Comparison of ENCODE assay signal across 27 cellular contexts in the genomic region with DNA sequence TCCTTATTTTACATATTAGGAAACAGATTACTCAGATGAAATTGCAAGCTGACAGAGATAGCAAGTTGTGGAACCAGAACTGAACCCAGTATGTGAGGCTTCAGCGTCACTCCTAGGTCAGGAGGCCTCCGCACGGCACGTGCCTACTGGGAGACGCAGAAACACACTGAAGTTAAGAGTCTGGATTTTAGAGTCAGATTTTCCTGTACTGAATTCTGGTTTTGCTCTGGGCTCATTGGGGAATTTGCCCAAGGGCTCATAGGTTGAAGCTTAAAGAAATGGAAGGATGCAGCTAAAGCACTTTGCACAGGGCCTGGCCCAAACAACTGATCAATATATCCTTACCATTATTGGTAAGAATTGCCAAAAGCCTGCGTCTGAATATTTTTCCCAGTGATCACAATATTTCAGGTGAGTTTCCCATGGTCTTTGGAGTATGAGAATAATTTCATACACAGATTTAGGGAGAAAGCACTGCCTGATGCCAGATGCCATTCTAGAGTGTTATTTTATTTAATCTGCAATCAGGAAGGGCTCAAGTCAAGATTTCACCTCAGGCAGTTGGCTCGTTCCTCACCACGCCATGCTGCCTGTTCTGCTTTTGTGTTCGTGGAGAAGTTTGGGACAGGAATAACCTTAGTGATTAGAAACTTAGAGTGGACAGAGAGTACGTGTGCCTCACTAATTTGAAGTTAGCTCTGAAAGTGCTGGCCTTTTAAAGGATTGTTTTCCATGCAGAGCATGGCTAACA.
DNase-seq lines count a peak whose midpoint lies in the region; TF ChIP-seq lines count a peak whose summit lies in the region.
"Had no signal": no experiment of that assay in that cellular context is flagged by ENCODE, and none has a peak within 500 bp of the region (broad histone marks: within the 10 kb centered on the region; RNA-seq: fewer than 3 reads in every experiment).

No MANE protein-coding gene starts in this region.

- no peaks in the 10 kb centered on the region for H3K9me3 Mint-ChIP-seq in nephron progenitor cell

- H3K36me3 ChIP-seq in BE2C (no peaks in the 10 kb centered on the region), SK-N-SH (replicated peaks in 1 of 2; ENCODE audit: control insufficient read depth in 1 of 2, insufficient read depth in 2 of 2, low read length in 1 of 2) (no peaks in the 10 kb centered on the region), adrenal gland (replicated peaks in 1 of 2) (no peaks in the 10 kb centered on the region)
- H3K36me3 ChIP-seq: BLaER1 had no signal

- peaks cover 21% of the 10 kb centered on the region for H3K4me1 ChIP-seq in BE2C
- peaks cover 0 to 10% of the 10 kb centered on the region in 2 experiments; a peak in 1 of 4 replicates for H3K4me1 ChIP-seq in SK-N-SH (ENCODE audit: control insufficient read depth in 1 of 2, insufficient read depth in 2 of 2, low read depth in 1 of 2, low read length in 1 of 2)
- no peaks in the 10 kb centered on the region for H3K4me1 ChIP-seq in adrenal gland (replicated peaks in 1 of 2)
- H3K4me1 ChIP-seq: A549, BLaER1 had no signal

- CTCF ChIA-PET in SK-N-SH (lab: Yijun Ruan, JAX): interaction anchor here (0.8 to 4.7 kb wide), 10 partner anchors 10 to 332 kb away, joined by 3 to 24 read pairs (median 4); a partner anchor contains a TSS

- no peak overlapping the region for H3K27ac Mint-ChIP-seq in nephron progenitor cell
- H3K27ac Mint-ChIP-seq: B cell; CD14-positive monocyte; CD4-positive, alpha-beta memory T cell; CD4-positive, CD25-positive, alpha-beta regulatory T cell; CD8-positive, alpha-beta memory T cell had no signal

- peak in 1 of 2 experiments; percentile 72; a peak in 1 of 4 replicates for TF ChIP-seq EP300 in SK-N-SH (IDR thresholded peaks at IDR 0.05; ENCODE audit: borderline replicate concordance in 1 of 2, low read depth in 1 of 2, low read length in 1 of 2)

- H3K27ac ChIP-seq in SK-N-SH (ENCODE audit: low read depth in 2 of 2, low read length in 1 of 2) (no peak overlapping the region), adrenal gland (no peak overlapping the region)
- H3K27ac ChIP-seq: 22Rv1, A549, BLaER1 had no signal

- intact Hi-C loops in adrenal gland (cut with DNase I): no loop called here

- H3K36me3 Mint-ChIP-seq in nephron progenitor cell (ENCODE audit: low read depth): no peaks in the 10 kb centered on the region
- H3K36me3 Mint-ChIP-seq: CD14-positive monocyte; CD4-positive, alpha-beta memory T cell; CD4-positive, CD25-positive, alpha-beta regulatory T cell; CD8-positive, alpha-beta memory T cell had no signal

- no peaks in the 10 kb centered on the region for H3K79me2 ChIP-seq in SK-N-SH (ENCODE audit: insufficient read depth)

- H3K27me3 ChIP-seq in BE2C (no peaks in the 10 kb centered on the region), SK-N-SH (ENCODE audit: insufficient read depth) (no peaks in the 10 kb centered on the region), adrenal gland (no peaks in the 10 kb centered on the region)
- H3K27me3 ChIP-seq: BLaER1 had no signal

- no peak overlapping the region for H2AFZ ChIP-seq in SK-N-SH (ENCODE audit: low read depth)

- no peak for TF ChIP-seq POLR2A in adrenal gland (IDR thresholded peaks at IDR 0.05)

- WGBS in SK-N-SH (ENCODE audit: low lambda C conversion rate): 40% methylated on average over 10 of the region's 10 CpGs
- 78 to 90% (median 82%) methylated on average over 10 of the region's 10 CpGs for WGBS in adrenal gland, 4 donors

- DNase-seq in BE2C (peak; percentile 100), SK-N-SH (peak; percentile 56), ecto neural progenitor cell (ENCODE audit: low spot score) (peak; percentile 27), islet precursor cell (peak; percentile 25), OCI-M2 (lab: John Stamatoyannopoulos, UW; ENCODE audit: unreplicated experiment) (no peak), nephron progenitor cell (no peak), activated gamma-delta T cell (lab: John Stamatoyannopoulos, UW) (no peak), adrenal gland (no peak)
- DNase-seq: AML-193; C1 segment of cervical spinal cord; CD4-positive, alpha-beta memory T cell; CD4-positive, CD25-positive, alpha-beta regulatory T cell; CD8-positive, alpha-beta memory T cell; COR-L47; DMS 273 treated with DMSO at 0.1 percent for 48 hours; DMS153; DMS53; DMS79; DND-41; EL; GDM1 had no signal

- H3K4me1 Mint-ChIP-seq in nephron progenitor cell: peaks cover 7% of the 10 kb centered on the region
- H3K4me1 Mint-ChIP-seq: B cell; CD14-positive monocyte; CD4-positive, alpha-beta memory T cell; CD4-positive, CD25-positive, alpha-beta regulatory T cell; CD8-positive, alpha-beta memory T cell had no signal

- TF ChIP-seq RAD21 in SK-N-SH (IDR thresholded peaks at IDR 0.05; ENCODE audit: low read length): no peak

- no peak overlapping the region for H3K9ac ChIP-seq in SK-N-SH
- H3K9ac ChIP-seq: BLaER1 had no signal

- no peaks in the 10 kb centered on the region for H3F3A ChIP-seq in SK-N-SH (replicated peaks; ENCODE audit: insufficient read depth)

- TF ChIP-seq CTCF in BE2C (IDR thresholded peaks at IDR 0.05; ENCODE audit: low read depth, low read length) (no peak), SK-N-SH (IDR thresholded peaks at IDR 0.05) (no peak), nephron progenitor cell (IDR thresholded peaks at IDR 0.05) (no peak), adrenal gland (IDR thresholded peaks at IDR 0.05) (no peak)

- H3K27me3 Mint-ChIP-seq in nephron progenitor cell (ENCODE audit: low read depth, poor library complexity): peaks cover 3% of the 10 kb centered on the region
- H3K27me3 Mint-ChIP-seq: CD4-positive, alpha-beta memory T cell; CD4-positive, CD25-positive, alpha-beta regulatory T cell had no signal

- no peaks in the 10 kb centered on the region for H4K20me1 ChIP-seq in SK-N-SH (ENCODE audit: insufficient read depth)
- H4K20me1 ChIP-seq: BLaER1 had no signal

- H3K9me3 ChIP-seq in BE2C (peaks cover 10% of the 10 kb centered on the region), SK-N-SH (no peaks in the 10 kb centered on the region; the same call in 1 of the 2 replicates), adrenal gland (replicated peaks in 1 of 3) (no peaks in the 10 kb centered on the region)
- H3K9me3 ChIP-seq: A549, BLaER1 had no signal

- H3K4me3 ChIP-seq in BE2C (ENCODE audit: low read depth, low read length) (no peak overlapping the region), SK-N-SH (ENCODE audit: low read depth in 2 of 2, low read length in 1 of 2) (no peak overlapping the region), adrenal gland (no peak overlapping the region)
- H3K4me3 ChIP-seq: A549, BLaER1, GM12878 had no signal

- no peak overlapping the region for H3K4me2 ChIP-seq in SK-N-SH
- H3K4me2 ChIP-seq: A549, BLaER1 had no signal

- no peak overlapping the region for H3K4me3 Mint-ChIP-seq in nephron progenitor cell
- H3K4me3 Mint-ChIP-seq: B cell; CD14-positive monocyte; CD4-positive, alpha-beta memory T cell; CD4-positive, CD25-positive, alpha-beta regulatory T cell; CD8-positive, alpha-beta memory T cell had no signal

- no peaks in the 10 kb centered on the region for H3K9me2 ChIP-seq in SK-N-SH

- POLR2A ChIA-PET in SK-N-SH (lab: Yijun Ruan, JAX): no interaction called here

TF ChIP-seq in SK-N-SH, 30 proteins besides CTCF, POLR2A, EP300 and RAD21:
- TF ChIP-seq RCOR1 (IDR thresholded peaks at IDR 0.05; ENCODE audit: low read length): peak; percentile 85; the same call in 1 of the 2 replicates
- peak; percentile 78 for TF ChIP-seq GATA2 (CRISPR knock-in tag; IDR thresholded peaks at IDR 0.05)
- peak; percentile 93 for TF ChIP-seq FOXJ3 (CRISPR knock-in tag; IDR thresholded peaks at IDR 0.05)
- peak; percentile 57; the same call in 1 of the 2 replicates for TF ChIP-seq MXI1 (IDR thresholded peaks at IDR 0.05; ENCODE audit: low read depth, low read length)
- TF ChIP-seq RFX5 (IDR thresholded peaks at IDR 0.05; ENCODE audit: low read length): peak; percentile 12; the same call in 1 of the 2 replicates
- TF ChIP-seq, protein P1, sequence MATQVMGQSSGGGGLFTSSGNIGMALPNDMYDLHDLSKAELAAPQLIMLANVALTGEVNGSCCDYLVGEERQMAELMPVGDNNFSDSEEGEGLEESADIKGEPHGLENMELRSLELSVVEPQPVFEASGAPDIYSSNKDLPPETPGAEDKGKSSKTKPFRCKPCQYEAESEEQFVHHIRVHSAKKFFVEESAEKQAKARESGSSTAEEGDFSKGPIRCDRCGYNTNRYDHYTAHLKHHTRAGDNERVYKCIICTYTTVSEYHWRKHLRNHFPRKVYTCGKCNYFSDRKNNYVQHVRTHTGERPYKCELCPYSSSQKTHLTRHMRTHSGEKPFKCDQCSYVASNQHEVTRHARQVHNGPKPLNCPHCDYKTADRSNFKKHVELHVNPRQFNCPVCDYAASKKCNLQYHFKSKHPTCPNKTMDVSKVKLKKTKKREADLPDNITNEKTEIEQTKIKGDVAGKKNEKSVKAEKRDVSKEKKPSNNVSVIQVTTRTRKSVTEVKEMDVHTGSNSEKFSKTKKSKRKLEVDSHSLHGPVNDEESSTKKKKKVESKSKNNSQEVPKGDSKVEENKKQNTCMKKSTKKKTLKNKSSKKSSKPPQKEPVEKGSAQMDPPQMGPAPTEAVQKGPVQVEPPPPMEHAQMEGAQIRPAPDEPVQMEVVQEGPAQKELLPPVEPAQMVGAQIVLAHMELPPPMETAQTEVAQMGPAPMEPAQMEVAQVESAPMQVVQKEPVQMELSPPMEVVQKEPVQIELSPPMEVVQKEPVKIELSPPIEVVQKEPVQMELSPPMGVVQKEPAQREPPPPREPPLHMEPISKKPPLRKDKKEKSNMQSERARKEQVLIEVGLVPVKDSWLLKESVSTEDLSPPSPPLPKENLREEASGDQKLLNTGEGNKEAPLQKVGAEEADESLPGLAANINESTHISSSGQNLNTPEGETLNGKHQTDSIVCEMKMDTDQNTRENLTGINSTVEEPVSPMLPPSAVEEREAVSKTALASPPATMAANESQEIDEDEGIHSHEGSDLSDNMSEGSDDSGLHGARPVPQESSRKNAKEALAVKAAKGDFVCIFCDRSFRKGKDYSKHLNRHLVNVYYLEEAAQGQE (IDR thresholded peaks at IDR 0.05; ENCODE audit: low read depth, low read length): no peak
- TF ChIP-seq, protein P2, sequence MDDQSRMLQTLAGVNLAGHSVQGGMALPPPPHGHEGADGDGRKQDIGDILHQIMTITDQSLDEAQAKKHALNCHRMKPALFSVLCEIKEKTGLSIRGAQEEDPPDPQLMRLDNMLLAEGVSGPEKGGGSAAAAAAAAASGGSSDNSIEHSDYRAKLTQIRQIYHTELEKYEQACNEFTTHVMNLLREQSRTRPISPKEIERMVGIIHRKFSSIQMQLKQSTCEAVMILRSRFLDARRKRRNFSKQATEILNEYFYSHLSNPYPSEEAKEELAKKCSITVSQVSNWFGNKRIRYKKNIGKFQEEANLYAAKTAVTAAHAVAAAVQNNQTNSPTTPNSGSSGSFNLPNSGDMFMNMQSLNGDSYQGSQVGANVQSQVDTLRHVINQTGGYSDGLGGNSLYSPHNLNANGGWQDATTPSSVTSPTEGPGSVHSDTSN (IDR thresholded peaks at IDR 0.05): no peak
- TF ChIP-seq CHD2 (IDR thresholded peaks at IDR 0.05; ENCODE audit: low read length, partially characterized antibody): peak; percentile 32
TF ChIP-seq in SK-N-SH: peak in this region for 6.

Comparison
In these comparisons a context has a peak if more than half of its experiments do, and no peak if none do; other contexts are left out.
1. DNase-seq: peak in BE2C (single experiment), SK-N-SH (single experiment), ecto neural progenitor cell (single experiment) and islet precursor cell (single experiment); none in OCI-M2 (single experiment), nephron progenitor cell (single experiment), activated gamma-delta T cell (single experiment) and adrenal gland (0 of 7).